20 cellular contexts compared by ENCODE assay signal in the genomic region with DNA sequence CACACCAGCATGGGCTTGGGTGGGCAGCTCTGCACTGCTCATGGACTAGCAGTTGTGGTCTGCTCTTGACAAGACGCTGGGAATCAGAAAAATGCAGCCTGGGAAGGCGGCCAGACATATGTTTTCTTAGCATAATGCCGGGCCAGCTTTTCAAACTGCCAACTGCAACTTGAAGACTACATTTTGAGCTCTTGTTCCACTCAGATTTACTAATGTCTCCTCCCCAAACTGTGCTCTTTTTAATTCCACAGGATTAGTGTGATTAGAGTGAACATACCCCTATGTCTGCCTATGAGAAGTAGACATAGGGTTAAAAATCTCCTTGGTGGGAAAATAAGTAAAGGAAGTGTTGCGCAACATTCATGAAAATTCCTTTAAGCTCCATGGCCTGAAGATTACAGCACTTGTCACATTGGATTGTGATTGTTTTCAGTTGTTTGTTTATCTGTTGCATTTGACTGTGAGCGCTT. TPM values are rescaled to one million over a fixed set of nuclear protein-coding genes. Genes with fewer than 3 reads are reported as not detected.
A peak's percentile ranks its signal among the peaks of the same experiment; 100 is the strongest.
DNase-seq lines count a peak whose midpoint lies in the region; ATAC-seq and TF ChIP-seq lines count a peak whose summit lies in the region.
"Had no signal": no experiment of that assay in that cellular context is flagged by ENCODE, and none has a peak within 500 bp of the region (broad histone marks: within the 10 kb centered on the region; RNA-seq: fewer than 3 reads in every experiment).

No MANE protein-coding gene starts in this region.

- no peaks in the 10 kb centered on the region for H3K79me2 ChIP-seq in HCT116 (ENCODE audit: insufficient read depth, low read length)
- no peaks in the 10 kb centered on the region for H3K79me2 ChIP-seq in smooth muscle cell (ENCODE audit: low read depth)
- no peaks in the 10 kb centered on the region for H3K79me2 ChIP-seq in OCI-LY7 (ENCODE audit: insufficient read depth, low read depth, low read length)
- H3K79me2 ChIP-seq: parathyroid adenoma had no signal

- RAD21 ChIA-PET in HCT116 (lab: Charles Lee; ENCODE audit: low non-redundant PET in 1 of 2, low total read pairs in 2 of 2, uncharacterized antibody in 2 of 2, unreplicated experiment in 2 of 2) = no interaction called here

- H3K9me2 ChIP-seq in HCT116 (ENCODE audit: insufficient read depth) (no peaks in the 10 kb centered on the region), OCI-LY7 (ENCODE audit: insufficient read depth, low read length) (no peaks in the 10 kb centered on the region)

- BruUV-seq in HCT116 (replicated peaks; lab: Mats Ljungman, UMichigan) (no TSS peak), OCI-LY7 (replicated peaks; lab: Mats Ljungman, UMichigan) (no TSS peak)

- H3K4me3 ChIP-seq in HCT116 (replicated peaks in 1 of 2; ENCODE audit: low read depth in 1 of 2, low read length in 2 of 2) = no peak overlapping the region
- no peak overlapping the region for H3K4me3 ChIP-seq in adipocyte (ENCODE audit: low read length)
- H3K4me3 ChIP-seq in fibroblast of mammary gland (ENCODE audit: control insufficient read depth, low read depth, low read length) = no peak overlapping the region
- no peak overlapping the region for H3K4me3 ChIP-seq in smooth muscle cell
- no peak overlapping the region for H3K4me3 ChIP-seq in OCI-LY7 (ENCODE audit: low read depth, low read length, poor library complexity, severe bottlenecking)
- H3K4me3 ChIP-seq: breast epithelium, skin epidermis had no signal

- H3K9ac ChIP-seq in HCT116 (ENCODE audit: low read length) (no peak overlapping the region), adipocyte (ENCODE audit: low read length) (no peak overlapping the region), smooth muscle cell (ENCODE audit: low read depth) (no peak overlapping the region)
- H3K9ac ChIP-seq: parathyroid adenoma had no signal

- no peak for TF ChIP-seq RAD21 in HCT116 (IDR thresholded peaks at IDR 0.05; ENCODE audit: low read depth)

- H3K27ac ChIP-seq in HCT116 (ENCODE audit: low read depth, low read length) (no peak overlapping the region), smooth muscle cell (ENCODE audit: low read depth) (no peak overlapping the region), OCI-LY7 (ENCODE audit: low read depth, low read length, poor library complexity, severe bottlenecking) (no peak overlapping the region)
- H3K27ac ChIP-seq: breast epithelium, C4-2B, parathyroid adenoma, skin epidermis had no signal

- H3K4me1 ChIP-seq in HCT116 (ENCODE audit: control insufficient read depth in 1 of 2, insufficient read depth in 2 of 2, low read length in 2 of 2) (no peaks in the 10 kb centered on the region), adipocyte (ENCODE audit: control insufficient read depth, insufficient read depth, low read length) (peaks cover 5% of the 10 kb centered on the region), smooth muscle cell (ENCODE audit: low read depth) (no peaks in the 10 kb centered on the region), OCI-LY7 (ENCODE audit: insufficient read depth, low read length, poor library complexity, severe bottlenecking) (no peaks in the 10 kb centered on the region)
- H3K4me1 ChIP-seq: breast epithelium, parathyroid adenoma had no signal

- no peak overlapping the region for H3K4me2 ChIP-seq in HCT116 (ENCODE audit: low read length)
- H3K4me2 ChIP-seq in smooth muscle cell = peak overlapping the region; percentile 48
- H3K4me2 ChIP-seq in OCI-LY7 (ENCODE audit: low read length) = no peak overlapping the region

- ATAC-seq in HCT116 = no peak
- ATAC-seq: esophagus mucosa, natural killer cell had no signal

- no peaks in the 10 kb centered on the region for H4K20me1 ChIP-seq in HCT116 (ENCODE audit: insufficient read depth)
- H4K20me1 ChIP-seq in smooth muscle cell (ENCODE audit: low read depth) = no peaks in the 10 kb centered on the region
- H4K20me1 ChIP-seq in OCI-LY7 (ENCODE audit: insufficient read depth, low read length) = no peaks in the 10 kb centered on the region

- H3K27me3 ChIP-seq in HCT116 (ENCODE audit: insufficient read depth, low read length) = peaks cover 8% of the 10 kb centered on the region; the same call in 1 of the 2 replicates
- H3K27me3 ChIP-seq in adipocyte (replicated peaks; ENCODE audit: control insufficient read depth, insufficient read depth, low read length) = peaks cover 23% of the 10 kb centered on the region
- peaks cover 28% of the 10 kb centered on the region for H3K27me3 ChIP-seq in smooth muscle cell (ENCODE audit: low read depth)
- H3K27me3 ChIP-seq: breast epithelium had no signal

- H3K9me3 ChIP-seq in HCT116 (ENCODE audit: control insufficient read depth in 1 of 2, insufficient read depth in 1 of 2, low read depth in 1 of 2, low read length in 2 of 2) (no peaks in the 10 kb centered on the region), adipocyte (ENCODE audit: control insufficient read depth, low read length) (peaks cover 17% of the 10 kb centered on the region), smooth muscle cell (replicated peaks; ENCODE audit: low read depth) (no peaks in the 10 kb centered on the region), OCI-LY7 (ENCODE audit: low read length) (no peaks in the 10 kb centered on the region)

- POLR2A ChIA-PET in HCT116 (lab: Charles Lee) = no interaction called here
- POLR2A ChIA-PET in OCI-LY7 (lab: Charles Lee) = no interaction called here

- H2AFZ ChIP-seq in HCT116 (ENCODE audit: low read depth, low read length, poor library complexity, severe bottlenecking) (no peak overlapping the region), smooth muscle cell (ENCODE audit: low read depth) (no peak overlapping the region), OCI-LY7 (ENCODE audit: low read length) (no peak overlapping the region)
- H2AFZ ChIP-seq: parathyroid adenoma had no signal

- no peaks in the 10 kb centered on the region for H3K36me3 ChIP-seq in HCT116 (ENCODE audit: control insufficient read depth in 1 of 2, insufficient read depth in 2 of 2, low read length in 2 of 2)
- no peaks in the 10 kb centered on the region for H3K36me3 ChIP-seq in adipocyte (ENCODE audit: control insufficient read depth, insufficient read depth, low read length, severe bottlenecking)
- H3K36me3 ChIP-seq in smooth muscle cell (ENCODE audit: low read depth) = no peaks in the 10 kb centered on the region
- H3K36me3 ChIP-seq in OCI-LY7 (ENCODE audit: insufficient read depth, low read length) = no peaks in the 10 kb centered on the region
- H3K36me3 ChIP-seq: breast epithelium had no signal

- WGBS in smooth muscle cell (ENCODE audit: low lambda C conversion rate) = 47% methylated on average over 5 of the region's 5 CpGs

- TF ChIP-seq POLR2A in HCT116 (IDR thresholded peaks at IDR 0.05; ENCODE audit: borderline replicate concordance, extremely low read depth, insufficient read depth, insufficient read length) = no peak

- no peak for DNase-seq in HCT116 (ENCODE audit: low read depth, low spot score)
- DNase-seq in adipocyte (ENCODE audit: low read depth) = peak; percentile 84
- peak; percentile 49 for DNase-seq in fibroblast of mammary gland (ENCODE audit: low read depth)
- DNase-seq in smooth muscle cell (lab: John Stamatoyannopoulos, UW; ENCODE audit: unreplicated experiment) = no peak
- DNase-seq in OCI-LY7 (ENCODE audit: low spot score) = no peak
- no peak for DNase-seq in amygdala (lab: John Stamatoyannopoulos, UW)
- no peak for DNase-seq in stimulated activated CD4-positive, alpha-beta T cell treated with anti-CD3 and anti-CD28 coated beads, Interleukin-2, amount 100 ng/mL, for 24 hours
- DNase-seq: activated CD4-positive, alpha-beta T cell treated with anti-CD3 and anti-CD28 coated beads, Interleukin-2, amount 50 U/mL, for 1 hour; activated naive CD4-positive, alpha-beta T cell; mesenchymal stem cell; natural killer cell; NCI-H187 treated with DMSO at 0.1 percent for 48 hours; NCI-H446 treated with DMSO at 0.1 percent for 48 hours; stimulated activated CD4-positive, alpha-beta T cell treated with anti-CD3 and anti-CD28 coated beads, Interleukin-4, amount 100 ng/mL, for 24 hours had no signal

- no peaks in the 10 kb centered on the region for H3F3A ChIP-seq in smooth muscle cell (ENCODE audit: low read depth)

- no peak for TF ChIP-seq CTCF in HCT116 (IDR thresholded peaks at IDR 0.05 in 2 of 3, conservative IDR thresholded peaks at IDR 0.05 in 1 of 3; ENCODE audit: borderline replicate concordance in 1 of 3, insufficient read depth in 1 of 3, low read depth in 2 of 3, low read length in 2 of 3)
- TF ChIP-seq CTCF in fibroblast of mammary gland (conservative IDR thresholded peaks at IDR 0.05; ENCODE audit: control insufficient read depth, insufficient read depth, low read depth, low read length) = no peak
- no peak for TF ChIP-seq CTCF in smooth muscle cell (IDR thresholded peaks at IDR 0.05; ENCODE audit: borderline replicate concordance, insufficient read depth, poor library complexity, severe bottlenecking)
- no peak for TF ChIP-seq CTCF in OCI-LY7 (conservative IDR thresholded peaks at IDR 0.05; ENCODE audit: low read length)

- CTCF ChIA-PET in HCT116 (lab: Charles Lee) = no interaction called here
- CTCF ChIA-PET in OCI-LY7 (lab: Charles Lee; ENCODE audit: unreplicated experiment) = no interaction called here

- intact Hi-C loops in HCT116 (cut with micrococcal nuclease) (no loop called here), OCI-LY7 (cut with micrococcal nuclease; ENCODE audit: unreplicated experiment) (no loop called here)

TF ChIP-seq in HCT116, 20 proteins besides CTCF, POLR2A, EP300 and RAD21:
- TF ChIP-seq CEBPB (IDR thresholded peaks at IDR 0.05; ENCODE audit: low read depth) (peak; percentile 62; the same call in 1 of the 2 replicates), EZH2phosphoT487 (IDR thresholded peaks at IDR 0.05; ENCODE audit: borderline replicate concordance) (no peak)
TF ChIP-seq in HCT116: peak in this region for 1.

RNA-seq across cellular contexts. Expression of a gene that starts 5.3 kb away (rescaled TPM):
- 0.07 TPM for total RNA-seq in HCT116 (2021; ENCODE audit: unreplicated experiment)
- polyA plus RNA-seq in HCT116 (2012) = 0.04 and 0.05 TPM in 2 replicates
- total RNA-seq in smooth muscle cell = 0.04 TPM in 1 of 2 replicates, not detected in the other
- 0.14 and 0.39 TPM in 2 replicates for polyA plus RNA-seq in smooth muscle cell
- total RNA-seq in OCI-LY7 (2014; rRNA removed; shearing (Covaris generic)) = 0.16 and 0.46 TPM in 2 replicates
- total RNA-seq in OCI-LY7 (2022) = 16.4 and 19.9 TPM in 2 replicates
- total RNA-seq: natural killer cell had no signal
- polyA plus RNA-seq: keratinocyte had no signal

Comparison
In these comparisons a context has a peak if more than half of its experiments do, and no peak if none do; other contexts are left out.
1. DNase-seq: peak in adipocyte (single experiment) and fibroblast of mammary gland (single experiment); none in HCT116 (single experiment), smooth muscle cell (single experiment), OCI-LY7 (single experiment), amygdala (0 of 56) and stimulated activated CD4-positive, alpha-beta T cell treated with anti-CD3 and anti-CD28 coated beads, Interleukin-2, amount 100 ng/mL, for 24 hours (0 of 2).